ENCODE assay signal across 13 cellular contexts in the genomic region with DNA sequence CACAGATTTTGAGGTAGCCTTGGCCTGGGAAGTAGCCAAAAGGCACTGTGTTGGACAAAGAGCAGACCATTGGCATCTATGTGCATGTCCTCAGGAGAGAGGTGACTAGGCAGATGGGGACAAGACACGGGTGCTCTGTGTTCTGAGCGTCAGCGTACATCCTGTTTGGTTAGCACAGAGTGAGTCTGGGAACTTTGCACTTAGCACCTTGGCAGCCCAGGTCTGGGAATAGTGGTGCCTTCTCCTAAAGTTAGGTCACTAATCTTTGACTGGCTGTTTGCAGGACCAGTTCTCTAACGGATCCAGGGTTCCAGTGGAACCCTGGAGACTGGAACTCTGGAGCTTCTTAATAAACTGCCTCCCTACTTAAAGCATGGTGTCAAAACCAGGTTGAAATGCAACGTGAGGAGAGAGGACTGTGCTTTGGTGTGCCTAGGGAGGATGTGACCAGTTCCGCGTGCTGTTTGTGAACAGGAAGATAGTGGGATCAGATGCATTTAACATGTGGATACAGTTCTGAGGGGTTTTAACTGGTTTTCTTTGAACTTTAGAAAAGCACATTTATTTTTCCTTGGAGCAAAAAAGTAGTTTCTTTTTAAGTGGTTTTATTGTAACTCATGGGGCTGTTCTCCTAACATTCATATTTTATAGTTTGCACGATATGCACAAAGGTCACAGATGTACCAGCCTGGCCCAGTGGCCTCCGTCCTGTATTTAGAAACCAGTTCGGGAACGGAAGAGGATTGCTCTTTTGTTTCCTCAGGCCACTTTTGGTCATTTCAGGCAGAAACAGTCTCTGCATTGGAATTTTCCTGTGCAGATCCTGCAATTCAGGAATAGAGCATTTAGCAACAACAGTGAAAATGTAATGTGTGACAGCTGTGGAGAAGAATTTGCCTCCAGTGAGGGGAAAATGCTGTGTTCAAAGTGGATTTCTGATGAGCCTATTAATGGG. TPM values are rescaled to one million over a fixed set of nuclear protein-coding genes. Genes with fewer than 3 reads are reported as not detected.
A peak's percentile ranks its signal among the peaks of the same experiment; 100 is the strongest.
DNase-seq lines count a peak whose midpoint lies in the region; ATAC-seq and TF ChIP-seq lines count a peak whose summit lies in the region.
"Had no signal": no experiment of that assay in that cellular context is flagged by ENCODE, and none has a peak within 500 bp of the region (broad histone marks: within the 10 kb centered on the region; RNA-seq: fewer than 3 reads in every experiment).

No MANE protein-coding gene starts in this region.

- peak; percentile 58 for ATAC-seq in body of pancreas
- ATAC-seq: PC-3 had no signal

- H3K27ac ChIP-seq in body of pancreas: peak overlapping the region; percentile 55 to 68 (median 60)
- peak overlapping the region; percentile 65 for H3K27ac ChIP-seq in hepatocyte
- H3K27ac ChIP-seq in skin epidermis: peak overlapping the region in 19 of 21 experiments; percentile 11 to 88 (median 72)

- H3K79me2 ChIP-seq in hepatocyte: peaks cover 6% of the 10 kb centered on the region

- intact Hi-C loops in body of pancreas (cut with DNase I): no loop called here

- no peak for TF ChIP-seq CTCF in body of pancreas (IDR thresholded peaks at IDR 0.05)
- no peak for TF ChIP-seq CTCF in hepatocyte (IDR thresholded peaks at IDR 0.05; ENCODE audit: poor library complexity)
- no peak for TF ChIP-seq CTCF in GM20000 (IDR thresholded peaks at IDR 0.05; ENCODE audit: extremely low read depth, missing control alignments)

- no peak overlapping the region for H3K4me2 ChIP-seq in hepatocyte

- peaks cover 72% of the 10 kb centered on the region for H3K4me1 ChIP-seq in body of pancreas
- peaks cover 21% of the 10 kb centered on the region for H3K4me1 ChIP-seq in hepatocyte (ENCODE audit: insufficient read depth)

- WGBS in body of pancreas, 2 donors: 58 to 59% methylated on average over 11 of the region's 11 CpGs
- 63% methylated on average over 11 of the region's 11 CpGs for WGBS in hepatocyte (ENCODE audit: low lambda C conversion rate, missing lambda C conversion rate)

- H3K36me3 ChIP-seq in body of pancreas (replicated peaks in 1 of 2; ENCODE audit: insufficient read depth in 1 of 2, low read depth in 2 of 2): no peaks in the 10 kb centered on the region
- no peaks in the 10 kb centered on the region for H3K36me3 ChIP-seq in hepatocyte (replicated peaks; ENCODE audit: insufficient read depth, low read depth)

- H3K9me2 ChIP-seq in hepatocyte (replicated peaks; ENCODE audit: insufficient read depth): no peaks in the 10 kb centered on the region

- DNase-seq in GM03348 (ENCODE audit: low spot score): peak; percentile 60
- DNase-seq in body of pancreas: peak; percentile 52 to 65 (median 64)
- no peak for DNase-seq in hepatocyte (ENCODE audit: low spot score)
- DNase-seq in GM20000 (ENCODE audit: low spot score): no peak
- no peak for DNase-seq in stimulated activated CD4-positive, alpha-beta T cell treated with anti-CD3 and anti-CD28 coated beads, Interleukin-2, amount 100 ng/mL, for 48 hours
- DNase-seq in kidney tubule cell (ENCODE audit: low spot score): no peak
- no peak for DNase-seq in SHP77 (lab: John Stamatoyannopoulos, UW)
- DNase-seq: DMS53; KG1; occipital lobe; PC-3; stimulated activated CD8-positive, alpha-beta memory T cell treated with anti-CD3 and anti-CD28 coated beads, Interleukin-4, amount 100 ng/mL, for 48 hours had no signal

- TF ChIP-seq POLR2A in body of pancreas (IDR thresholded peaks at IDR 0.05): no peak

- H2AFZ ChIP-seq in hepatocyte: no peak overlapping the region

- H3K9me3 ChIP-seq in body of pancreas: no peaks in the 10 kb centered on the region
- no peaks in the 10 kb centered on the region for H3K9me3 ChIP-seq in hepatocyte (ENCODE audit: low read depth)

- H3K27me3 ChIP-seq in body of pancreas (no peaks in the 10 kb centered on the region), hepatocyte (no peaks in the 10 kb centered on the region)

- H3K4me3 ChIP-seq in body of pancreas (no peak overlapping the region), hepatocyte (no peak overlapping the region), skin epidermis (no peak overlapping the region)

- H4K20me1 ChIP-seq in hepatocyte (ENCODE audit: insufficient read depth, poor library complexity, severe bottlenecking): no peaks in the 10 kb centered on the region

RNA-seq across cellular contexts. Expression of a gene that starts 48.8 kb away (rescaled TPM):
- 100 to 1,000 TPM in 1 of 2 donors, 10 to 100 TPM in 1; 50.8 to 136 TPM for total RNA-seq in body of pancreas
- total RNA-seq in hepatocyte: 51.1 and 59.7 TPM in 2 replicates
- 11.7 and 12.1 TPM in 2 replicates for polyA plus RNA-seq in hepatocyte

Comparison
In these comparisons a context has a peak if more than half of its experiments do, and no peak if none do; other contexts are left out.
1. DNase-seq: peak in GM03348 (single experiment) and body of pancreas (4 of 4); none in hepatocyte (single experiment), GM20000 (single experiment), stimulated activated CD4-positive, alpha-beta T cell treated with anti-CD3 and anti-CD28 coated beads, Interleukin-2, amount 100 ng/mL, for 48 hours (0 of 2), kidney tubule cell (single experiment) and SHP77 (0 of 2).
2. Peak in every context shown above with its lines, with median percentiles within 50 percentile points of each other: H3K27ac ChIP-seq.